Comparison of ENCODE assay signal across 1 cellular context in genomic region chr1:30768830-30769718, GRCh38.
TF ChIP-seq lines count a peak whose summit lies in the region.

No MANE protein-coding gene starts in this region.

TF ChIP-seq in K562, 482 proteins besides CTCF, POLR2A, EP300 and RAD21 (continued from another document and continues in another):
- TF ChIP-seq ZNF318 (IDR thresholded peaks at IDR 0.05; ENCODE audit: borderline replicate concordance in 1 of 2, low read depth in 1 of 2) (peak in 1 of 2 experiments; percentile 98; a peak in 2 of 4 replicates), NR2F6 (CRISPR knock-in tag; IDR thresholded peaks at IDR 0.05) (peak; percentile 80; the same call in 1 of the 2 replicates), STAT5A (IDR thresholded peaks at IDR 0.05; ENCODE audit: borderline replicate concordance, low read length) (peak; percentile 99), ZBTB7A (IDR thresholded peaks at IDR 0.05; ENCODE audit: borderline replicate concordance, control insufficient read depth, low read depth, low read length) (peak; percentile 93), NFE2 (IDR thresholded peaks at IDR 0.05; ENCODE audit: low read depth) (peak; percentile 85), ZBTB1 (CRISPR knock-in tag; IDR thresholded peaks at IDR 0.05; ENCODE audit: borderline replicate concordance, low read depth) (peak; percentile 86; the same call in 1 of the 2 replicates), ZNF197 (CRISPR knock-in tag; IDR thresholded peaks at IDR 0.05; ENCODE audit: low read depth) (peak; percentile 99), GTF2E2 (tag; IDR thresholded peaks at IDR 0.05) (peak; percentile 94), CXXC5 (CRISPR knock-in tag; IDR thresholded peaks at IDR 0.05) (peak; percentile 98), TCF15 (CRISPR knock-in tag; IDR thresholded peaks at IDR 0.05) (peak; percentile 55; the same call in 1 of the 2 replicates), PRDM10 (IDR thresholded peaks at IDR 0.05; ENCODE audit: partially characterized antibody) (peak; percentile 73), PML (IDR thresholded peaks at IDR 0.05; ENCODE audit: low read length) (peak; percentile 100), PHF8 (IDR thresholded peaks at IDR 0.05; ENCODE audit: borderline replicate concordance, low read length) (peak; percentile 57; the same call in 1 of the 2 replicates), SP2 (IDR thresholded peaks at IDR 0.05; ENCODE audit: extremely low read depth, low read depth, low read length, poor library complexity, severe bottlenecking) (no peak), OTX1 (CRISPR knock-in tag; IDR thresholded peaks at IDR 0.05) (peak; percentile 99), ZNF583 (CRISPR knock-in tag; IDR thresholded peaks at IDR 0.05) (peak; percentile 86), E4F1 (CRISPR knock-in tag; IDR thresholded peaks at IDR 0.05; ENCODE audit: borderline replicate concordance) (peak; percentile 45; the same call in 1 of the 2 replicates), ZNF668 (CRISPR knock-in tag; IDR thresholded peaks at IDR 0.05) (peak; percentile 89), MBD1 (CRISPR knock-in tag; IDR thresholded peaks at IDR 0.05) (no peak), TOE1 (IDR thresholded peaks at IDR 0.05; ENCODE audit: borderline replicate concordance) (peak; percentile 95), TOE1 (CRISPR knock-in tag; IDR thresholded peaks at IDR 0.05; ENCODE audit: borderline replicate concordance, low read depth) (peak; percentile 11; the same call in 1 of the 2 replicates), SMARCC2 (IDR thresholded peaks at IDR 0.05; ENCODE audit: low read depth) (peak; percentile 100), TCFL5 (CRISPR knock-in tag; conservative IDR thresholded peaks at IDR 0.05) (peak; percentile 71), ZNF592 (IDR thresholded peaks at IDR 0.05) (peak; percentile 99), CHAMP1 (IDR thresholded peaks at IDR 0.05) (peak; percentile 99)
